ENCODE assay signal across 21 cellular contexts in genomic region chr7:23268746-23269145, GRCh38. TPM values are rescaled to one million over a fixed set of nuclear protein-coding genes. Genes with fewer than 3 reads are reported as not detected.
DNase-seq lines count a peak whose midpoint lies in the region; ATAC-seq, FAIRE-seq and TF ChIP-seq lines count a peak whose summit lies in the region.
"Had no signal": no experiment of that assay in that cellular context is flagged by ENCODE, and none has a peak within 500 bp of the region (broad histone marks: within the 10 kb centered on the region; RNA-seq: fewer than 3 reads in every experiment).

No MANE protein-coding gene starts in this region.

- intact Hi-C loops in HepG2 (cut with micrococcal nuclease; ENCODE audit: unreplicated experiment), result loop anchor here (2.0 to 10.0 kb wide), 2 partner anchors 64 to 164 kb away; partner anchors contain the start of gene KLHL7
- intact Hi-C loops in right lobe of liver (cut with DNase I), result no loop called here

- no peaks in the 10 kb centered on the region for H3K79me2 ChIP-seq in HepG2 (ENCODE audit: insufficient read depth, low read length)

- H4K20me1 ChIP-seq in HepG2 (ENCODE audit: insufficient read depth, low read length), result no peaks in the 10 kb centered on the region

- ATAC-seq in HepG2, result peak; percentile 24; the same call in 2 of the 3 replicates
- ATAC-seq in right lobe of liver, result no peak
- ATAC-seq in foreskin keratinocyte, result peak; percentile 31
- ATAC-seq in HG03439 (IDR thresholded peaks at IDR 0.05; ENCODE audit: unreplicated experiment), result no peak

- no peak overlapping the region for H3K9ac ChIP-seq in HepG2 (ENCODE audit: insufficient read depth, low read depth, low read length)
- H3K9ac ChIP-seq: BLaER1 treated with 17β-estradiol and CSF1 and Interleukin-3, amounts not matched to agents 10 nM and 100 nM; SK-N-SH had no signal

- H3K4me3 ChIP-seq in HepG2 (replicated peaks in 1 of 3; ENCODE audit: insufficient read depth in 1 of 3, low read depth in 2 of 3, low read length in 3 of 3) (no peak overlapping the region), right lobe of liver (no peak overlapping the region)
- H3K4me3 ChIP-seq: BLaER1 treated with 17β-estradiol and CSF1 and Interleukin-3, amounts not matched to agents 10 nM and 100 nM had no signal

- BruUV-seq in HepG2 (replicated peaks; lab: Mats Ljungman, UMichigan), result no TSS peak

- TF ChIP-seq EP300 in HepG2 (IDR thresholded peaks at IDR 0.05; ENCODE audit: low read depth in 2 of 2, low read length in 2 of 2), result no peak
- TF ChIP-seq EP300 in HepG2 (CRISPR knock-in tag; IDR thresholded peaks at IDR 0.05; ENCODE audit: borderline replicate concordance), result no peak

- POLR2A ChIA-PET in HepG2 (lab: Yijun Ruan, JAX), result no interaction called here

- H3K4me1 ChIP-seq in HepG2 (ENCODE audit: insufficient read depth, low read length) (peaks cover 28% of the 10 kb centered on the region), right lobe of liver (no peaks in the 10 kb centered on the region), foreskin keratinocyte (no peaks in the 10 kb centered on the region)

- no peak for FAIRE-seq in HepG2 (lab: Jason Lieb, UNC)
- FAIRE-seq: D721Med had no signal

- H3K9me3 ChIP-seq in HepG2 (ENCODE audit: low read length) (no peaks in the 10 kb centered on the region), right lobe of liver (no peaks in the 10 kb centered on the region)
- H3K9me3 ChIP-seq: BLaER1 treated with 17β-estradiol and CSF1 and Interleukin-3, amounts not matched to agents 10 nM and 100 nM; SK-N-SH had no signal

- DNase-seq in HepG2 (ENCODE audit: low spot score) (peak; percentile 30), right lobe of liver (no peak), amniotic epithelial cell (ENCODE audit: low read depth) (peak; percentile 12), foreskin keratinocyte (no peak), NCI-H510A treated with DMSO at 0.1 percent for 48 hours (lab: John Stamatoyannopoulos, UW) (no peak)
- no peak for DNase-seq in activated CD4-positive, CD25-positive, alpha-beta regulatory T cell (lab: John Stamatoyannopoulos, UW)
- DNase-seq: CD8-positive, alpha-beta memory T cell; DMS79 treated with DMSO at 0.1 percent for 48 hours; H9; Karpas-422; MM.1S; NCI-H1092; NCI-H1694; NCI-H2081 treated with DMSO at 0.1 percent for 48 hours; NCI-H446 treated with DMSO at 0.1 percent for 48 hours; NCI-H748 treated with DMSO at 0.1 percent for 48 hours; SHP77 treated with DMSO at 0.1 percent for 48 hours; SK-N-SH had no signal

- no peak overlapping the region for H2AFZ ChIP-seq in HepG2 (ENCODE audit: low read length)

- no peak overlapping the region for H3K27ac ChIP-seq in HepG2 (ENCODE audit: extremely low read length, insufficient read depth, low read length)
- no peak overlapping the region for H3K27ac ChIP-seq in right lobe of liver
- no peak overlapping the region for H3K27ac ChIP-seq in foreskin keratinocyte
- H3K27ac ChIP-seq: BLaER1 treated with 17β-estradiol and CSF1 and Interleukin-3, amounts not matched to agents 10 nM and 100 nM had no signal

- CTCF ChIA-PET in HepG2 (lab: Yijun Ruan, JAX; ENCODE audit: low intra/inter-chr PET ratio, low total read pairs), result no interaction called here

- in situ Hi-C loops in HepG2 (cut with HindIII; ENCODE audit: extremely low pct_ligation_motif_present, low pct_unique_long_range_greater_than_20kb), result loop anchor here (25.0 kb wide), 1 partner anchor 444 kb away; the partner anchor contains the start of gene STK31

- no peak for TF ChIP-seq RAD21 in HepG2 (CRISPR knock-in tag; IDR thresholded peaks at IDR 0.05)

- no peak for TF ChIP-seq POLR2A in HepG2 (IDR thresholded peaks at IDR 0.05; ENCODE audit: insufficient read depth in 1 of 2, low read depth in 2 of 2, low read length in 2 of 2)
- TF ChIP-seq POLR2A in right lobe of liver (IDR thresholded peaks at IDR 0.05), result no peak

- no peak for TF ChIP-seq CTCF in HepG2 (CRISPR knock-in tag; IDR thresholded peaks at IDR 0.05)
- TF ChIP-seq CTCF in right lobe of liver (IDR thresholded peaks at IDR 0.05), result no peak
- no peak for TF ChIP-seq CTCF in foreskin keratinocyte (conservative IDR thresholded peaks at IDR 0.05)

- no peak overlapping the region; the same call in 1 of the 2 replicates for H3K4me2 ChIP-seq in HepG2 (ENCODE audit: low read depth, low read length)
- H3K4me2 ChIP-seq: BLaER1 treated with 17β-estradiol and CSF1 and Interleukin-3, amounts not matched to agents 10 nM and 100 nM; SK-N-SH had no signal

- WGBS in HepG2 (ENCODE audit: low lambda C conversion rate), result 10% methylated on average over 3 of the region's 4 CpGs
- WGBS in right lobe of liver (ENCODE audit: insufficient coverage, low coverage, low lambda C conversion rate, missing lambda C conversion rate), result 77% methylated on average over 3 of the region's 4 CpGs

- H3K27me3 ChIP-seq in HepG2 (ENCODE audit: control insufficient read depth in 1 of 2, insufficient read depth in 2 of 2, low read length in 2 of 2) (peaks cover 0 to 7% of the 10 kb centered on the region in 2 experiments; a peak in 1 of 5 replicates), right lobe of liver (no peaks in the 10 kb centered on the region), foreskin keratinocyte (no peaks in the 10 kb centered on the region)
- H3K27me3 ChIP-seq: BLaER1 treated with 17β-estradiol and CSF1 and Interleukin-3, amounts not matched to agents 10 nM and 100 nM had no signal

- H3K36me3 ChIP-seq in HepG2 (replicated peaks in 1 of 2; ENCODE audit: control insufficient read depth in 1 of 2, insufficient read depth in 2 of 2, low read length in 2 of 2) (no peaks in the 10 kb centered on the region), right lobe of liver (no peaks in the 10 kb centered on the region)

TF ChIP-seq in HepG2, 621 proteins besides CTCF, POLR2A, EP300 and RAD21:
- TF ChIP-seq ZNF792 (CRISPR knock-in tag; IDR thresholded peaks at IDR 0.05), result 0 out of 2 replicates have a peak, but pooled peaks have one; percentile 57
- no peak for TF ChIP-seq ZNF841 (CRISPR knock-in tag; IDR thresholded peaks at IDR 0.05; ENCODE audit: borderline replicate concordance)
- TF ChIP-seq ZNF644 (CRISPR knock-in tag; IDR thresholded peaks at IDR 0.05; ENCODE audit: low read depth), result 0 out of 2 replicates have a peak, but pooled peaks have one; percentile 23

RNA-seq across cellular contexts. Expression of gene GPNMB, which starts 22.2 kb away (rescaled TPM):
- 1.6 TPM in 2 replicates for total RNA-seq in HepG2 (2016; rRNA removed; fragmentation: Illumina TruSeq; extraction: Trizol)
- 1.2 and 1.5 TPM in 2 replicates for total RNA-seq in HepG2 (2016; cell fraction: cytosol; rRNA removed; fragmentation: Illumina TruSeq; extraction: Trizol; ENCODE audit: low read depth)
- total RNA-seq in HepG2 (2016; cell fraction: insoluble cytoplasmic fraction; rRNA removed; fragmentation: Illumina TruSeq; extraction: Trizol), result 1.7 and 2.0 TPM in 2 replicates
- total RNA-seq in HepG2 (2016; cell fraction: membrane; rRNA removed; fragmentation: Illumina TruSeq; extraction: Trizol), result 2.6 and 2.7 TPM in 2 replicates
- total RNA-seq in HepG2 (2016; cell fraction: nucleus; rRNA removed; fragmentation: Illumina TruSeq; extraction: Trizol), result 1.3 and 1.6 TPM in 2 replicates
- 0.91 and 1.1 TPM in 2 replicates for polyA plus RNA-seq in HepG2 (2011; rRNA removed)
- polyA plus RNA-seq in HepG2 (2011; cell fraction: cytosol; rRNA removed), result 0.91 and 1.3 TPM in 2 replicates
- polyA plus RNA-seq in HepG2 (2011; cell fraction: nucleus; rRNA removed), result 0.39 and 1.2 TPM in 2 replicates
- polyA plus RNA-seq in HepG2 (2012), result 1.2 and 2.6 TPM in 2 replicates
- polyA plus RNA-seq in HepG2 (2016; cell fraction: cytosol; fragmentation: Illumina TruSeq; extraction: Trizol; ENCODE audit: low read depth), result 1.2 and 1.7 TPM in 2 replicates
- 1.1 and 1.2 TPM in 2 replicates for polyA plus RNA-seq in HepG2 (2016; cell fraction: insoluble cytoplasmic fraction; fragmentation: Illumina TruSeq; extraction: Trizol; ENCODE audit: low read depth)
- 3.0 and 3.7 TPM in 2 replicates for polyA plus RNA-seq in HepG2 (2016; cell fraction: membrane; fragmentation: Illumina TruSeq; extraction: Trizol; ENCODE audit: low read depth)
- polyA plus RNA-seq in HepG2 (2016; cell fraction: nucleus; fragmentation: Illumina TruSeq; extraction: Trizol; ENCODE audit: insufficient read depth, low read depth), result 1.7 and 2.8 TPM in 2 replicates
- 1.2 TPM in 2 replicates for polyA minus RNA-seq in HepG2 (2011; rRNA and poly(A)+ RNA removed; ENCODE audit: low replicate concordance)
- 1.4 TPM in 1 of 2 replicates, not detected in the other for polyA minus RNA-seq in HepG2 (2011; cell fraction: cytosol; rRNA and poly(A)+ RNA removed)
- polyA minus RNA-seq in HepG2 (2011; cell fraction: nucleus; rRNA and poly(A)+ RNA removed), result 1.4 and 3.0 TPM in 2 replicates
- 10 to 100 TPM in 4 of 6 experiments, 1 to 10 TPM in 2; 5.8 to 64.9 (median 13.4) TPM for total RNA-seq in right lobe of liver
- total RNA-seq in foreskin keratinocyte, result 15.1 and 19.0 TPM in 2 replicates
- polyA plus RNA-seq in foreskin keratinocyte, result 10.2 and 10.9 TPM in 2 replicates
- polyA plus RNA-seq: CD8-positive, alpha-beta memory T cell had no signal

RNA-seq across cellular contexts. Expression of gene MALSU1, which starts 30.4 kb away (rescaled TPM):
- total RNA-seq in HepG2 (2016; rRNA removed; fragmentation: Illumina TruSeq; extraction: Trizol), result 141 and 188 TPM in 2 replicates
- total RNA-seq in HepG2 (2016; cell fraction: cytosol; rRNA removed; fragmentation: Illumina TruSeq; extraction: Trizol; ENCODE audit: low read depth), result 55.4 and 74.4 TPM in 2 replicates
- total RNA-seq in HepG2 (2016; cell fraction: insoluble cytoplasmic fraction; rRNA removed; fragmentation: Illumina TruSeq; extraction: Trizol), result 134 and 186 TPM in 2 replicates
- total RNA-seq in HepG2 (2016; cell fraction: membrane; rRNA removed; fragmentation: Illumina TruSeq; extraction: Trizol), result 96.1 and 111 TPM in 2 replicates
- total RNA-seq in HepG2 (2016; cell fraction: nucleus; rRNA removed; fragmentation: Illumina TruSeq; extraction: Trizol), result 49.1 and 52.9 TPM in 2 replicates
- polyA plus RNA-seq in HepG2 (2011; rRNA removed), result 51.6 and 72.0 TPM in 2 replicates
- 82.4 and 82.6 TPM in 2 replicates for polyA plus RNA-seq in HepG2 (2011; cell fraction: cytosol; rRNA removed)
- 24.8 and 38.6 TPM in 2 replicates for polyA plus RNA-seq in HepG2 (2011; cell fraction: nucleus; rRNA removed)
- polyA plus RNA-seq in HepG2 (2012), result 58.1 and 99.3 TPM in 2 replicates
- 78.8 and 82.1 TPM in 2 replicates for polyA plus RNA-seq in HepG2 (2016; cell fraction: cytosol; fragmentation: Illumina TruSeq; extraction: Trizol; ENCODE audit: low read depth)
- 213 and 216 TPM in 2 replicates for polyA plus RNA-seq in HepG2 (2016; cell fraction: insoluble cytoplasmic fraction; fragmentation: Illumina TruSeq; extraction: Trizol; ENCODE audit: low read depth)
- 91.1 and 105 TPM in 2 replicates for polyA plus RNA-seq in HepG2 (2016; cell fraction: membrane; fragmentation: Illumina TruSeq; extraction: Trizol; ENCODE audit: low read depth)
- polyA plus RNA-seq in HepG2 (2016; cell fraction: nucleus; fragmentation: Illumina TruSeq; extraction: Trizol; ENCODE audit: insufficient read depth, low read depth), result 99.5 and 103 TPM in 2 replicates
- 18.4 and 23.7 TPM in 2 replicates for polyA minus RNA-seq in HepG2 (2011; rRNA and poly(A)+ RNA removed; ENCODE audit: low replicate concordance)
- polyA minus RNA-seq in HepG2 (2011; cell fraction: cytosol; rRNA and poly(A)+ RNA removed), result 40.5 and 48.0 TPM in 2 replicates
- 41.1 and 44.5 TPM in 2 replicates for polyA minus RNA-seq in HepG2 (2011; cell fraction: nucleus; rRNA and poly(A)+ RNA removed)
- total RNA-seq in right lobe of liver, result 10 to 100 TPM; 36.7 to 55.1 (median 44.7) TPM
- total RNA-seq in foreskin keratinocyte, result 68.2 and 70.6 TPM in 2 replicates
- 91.0 and 96.9 TPM in 2 replicates for polyA plus RNA-seq in foreskin keratinocyte

Comparison
In these comparisons a context has a peak if more than half of its experiments do, and no peak if none do; other contexts are left out.
1. ATAC-seq: peak in HepG2 (single experiment) and foreskin keratinocyte (single experiment); none in right lobe of liver (0 of 4) and HG03439 (single experiment).
2. DNase-seq: peak in HepG2 (single experiment) and amniotic epithelial cell (single experiment); none in right lobe of liver (0 of 3), foreskin keratinocyte (0 of 2), activated CD4-positive, CD25-positive, alpha-beta regulatory T cell (0 of 4) and NCI-H510A treated with DMSO at 0.1 percent for 48 hours (single experiment).